Comparison of ENCODE assay signal across 35 cellular contexts in the genomic region with DNA sequence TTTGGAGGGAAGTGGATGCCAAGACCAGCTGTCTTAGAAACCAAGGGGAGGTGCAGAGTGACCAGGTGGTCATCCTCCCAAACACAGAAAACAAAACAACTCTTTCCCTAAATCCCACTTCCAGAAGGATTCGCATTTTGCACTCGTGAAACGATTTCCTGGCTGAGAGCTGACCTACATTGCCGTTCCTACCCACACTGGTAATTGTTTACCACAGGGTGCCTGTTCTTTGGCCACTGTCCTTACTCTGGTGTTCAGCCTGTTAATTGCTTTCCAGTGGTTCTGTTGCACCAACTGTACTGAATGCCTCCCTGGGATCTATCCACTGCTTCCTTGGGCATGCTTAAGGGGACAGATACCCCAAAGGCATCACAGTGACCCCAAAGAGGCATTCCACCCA. TPM values are rescaled to one million over a fixed set of nuclear protein-coding genes. Genes with fewer than 3 reads are reported as not detected.
"Had no signal": no experiment of that assay in that cellular context is flagged by ENCODE, and none has a peak within 500 bp of the region (broad histone marks: within the 10 kb centered on the region; RNA-seq: fewer than 3 reads in every experiment).

No MANE protein-coding gene starts in this region.

- H3K4me3 Mint-ChIP-seq: activated B cell treated with CpG ODN at 0.5 μM for 24 hours; activated CD4-positive, alpha-beta memory T cell treated with anti-CD3 and anti-CD28 coated beads for 36 hours; activated naive CD8-positive, alpha-beta T cell treated with anti-CD3 and anti-CD28 coated beads, Interleukin-2, amount 10 ng/mL, durations not matched to agents 7 days and 5 days; activated T-cell treated with anti-CD3 and anti-CD28 coated beads, Interleukin-2, amount 50 U/mL, for 4 hours; activated T-helper 1 cell treated with anti-CD3 and anti-CD28 coated beads, Interleukin-12 subunit alpha, Interleukin-12 subunit beta, Interleukin-2, Interleukin-4 antibody, amounts not matched to agents 30 ng/mL and 10 ng/mL and 1 ng/mL, durations not matched to agents 14 hours and 24 hours and 36 hours; brain had no signal

- H3K36me3 Mint-ChIP-seq: activated CD4-positive, alpha-beta memory T cell treated with anti-CD3 and anti-CD28 coated beads for 36 hours; activated naive CD8-positive, alpha-beta T cell treated with anti-CD3 and anti-CD28 coated beads, Interleukin-2, amount 10 ng/mL, durations not matched to agents 7 days and 5 days; brain had no signal

- DNase-seq: activated B cell treated with CpG ODN at 0.5 μM for 24 hours; activated CD4-positive, alpha-beta memory T cell treated with anti-CD3 and anti-CD28 coated beads for 36 hours; activated CD4-positive, alpha-beta T cell treated with anti-CD3 and anti-CD28 coated beads for 4 hours; activated CD4-positive, alpha-beta T cell treated with anti-CD3 and anti-CD28 coated beads, Interleukin-2, amount 50 U/mL, for 1 hour; activated CD4-positive, CD25-positive, alpha-beta regulatory T cell treated with anti-CD3 and anti-CD28 coated beads, Interleukin-2, amount 50 U/mL, for 72 hours; activated CD8-positive, alpha-beta memory T cell treated with anti-CD3 and anti-CD28 coated beads, Interleukin-2, amount 50 U/mL, for 4 hours; activated naive CD4-positive, alpha-beta T cell; activated naive CD4-positive, alpha-beta T cell treated with anti-CD3 and anti-CD28 coated beads, Interleukin-2, amount 50 U/mL, for 16 hours; activated naive CD8-positive, alpha-beta T cell treated with anti-CD3 and anti-CD28 coated beads, Interleukin-2, amount 10 ng/mL, durations not matched to agents 7 days and 5 days; activated T-cell treated with anti-CD3 and anti-CD28 coated beads for 4 hours; activated T-cell treated with anti-CD3 and anti-CD28 coated beads, Interleukin-2, amount 50 U/mL, for 4 hours; Karpas-422; KBM-7; NCI-H1105 treated with DMSO at 0.1 percent for 48 hours; NCI-H1436; NCI-H1694; NCI-H1930; NCI-H2081 treated with DMSO at 0.1 percent for 48 hours; NCI-H226; NCI-H446 treated with DMSO at 0.1 percent for 48 hours; NCI-H524; NCI-H69; NCI-H82; NK-92 treated with Interleukin-12 subunit alpha and Interleukin-12 subunit beta, amount 100 ng/mL, for 24 hours; RPMI8226; SW 1271; T-helper 1 cell; T-helper 2 cell; T-helper 9 cell had no signal

- ATAC-seq: activated T-cell treated with anti-CD3 and anti-CD28 coated beads, Interleukin-2, amount 50 U/mL, for 4 hours; Panc1 had no signal

- H3K9me3 Mint-ChIP-seq: activated B cell treated with CpG ODN at 0.5 μM for 24 hours; activated CD4-positive, alpha-beta memory T cell treated with anti-CD3 and anti-CD28 coated beads for 36 hours; activated naive CD8-positive, alpha-beta T cell treated with anti-CD3 and anti-CD28 coated beads, Interleukin-2, amount 10 ng/mL, durations not matched to agents 7 days and 5 days; activated T-cell treated with anti-CD3 and anti-CD28 coated beads, Interleukin-2, amount 50 U/mL, for 4 hours; activated T-helper 1 cell treated with anti-CD3 and anti-CD28 coated beads, Interleukin-12 subunit alpha, Interleukin-12 subunit beta, Interleukin-2, Interleukin-4 antibody, amounts not matched to agents 30 ng/mL and 10 ng/mL and 1 ng/mL, durations not matched to agents 14 hours and 24 hours and 36 hours; brain had no signal

- H3K27ac Mint-ChIP-seq: activated B cell treated with CpG ODN at 0.5 μM for 24 hours; activated CD4-positive, alpha-beta memory T cell treated with anti-CD3 and anti-CD28 coated beads for 36 hours; activated naive CD8-positive, alpha-beta T cell treated with anti-CD3 and anti-CD28 coated beads, Interleukin-2, amount 10 ng/mL, durations not matched to agents 7 days and 5 days; activated T-helper 1 cell treated with anti-CD3 and anti-CD28 coated beads, Interleukin-12 subunit alpha, Interleukin-12 subunit beta, Interleukin-2, Interleukin-4 antibody, amounts not matched to agents 30 ng/mL and 10 ng/mL and 1 ng/mL, durations not matched to agents 14 hours and 24 hours and 36 hours had no signal

RNA-seq across cellular contexts. Expression of a gene that starts 23.2 kb away (rescaled TPM):
- total RNA-seq: activated B cell treated with CpG ODN at 0.5 μM for 24 hours; activated naive CD8-positive, alpha-beta T cell treated with anti-CD3 and anti-CD28 coated beads, Interleukin-2, amount 10 ng/mL, durations not matched to agents 7 days and 5 days; activated T-cell treated with anti-CD3 and anti-CD28 coated beads, Interleukin-2, amount 50 U/mL, for 4 hours; bronchial epithelial cell; chondrocyte; MCF 10A had no signal

RNA-seq across cellular contexts. Expression of a gene that starts 23.6 kb away (rescaled TPM):
- total RNA-seq: chondrocyte, MCF 10A had no signal
